In genomic region chr2:10449481-10449831, GRCh38 we compare ENCODE assay signal across 8 cellular contexts. TPM values are rescaled to one million over a fixed set of nuclear protein-coding genes. Genes with fewer than 3 reads are reported as not detected.
A peak's percentile ranks its signal among the peaks of the same experiment; 100 is the strongest.
DNase-seq lines count a peak whose midpoint lies in the region; ATAC-seq and TF ChIP-seq lines count a peak whose summit lies in the region.

No MANE protein-coding gene starts in this region.

- H3K27me3 ChIP-seq in SU-DHL-6 (ENCODE audit: low read length) (no peaks in the 10 kb centered on the region), skeletal muscle satellite cell (ENCODE audit: control insufficient read depth, insufficient read depth, low read length) (no peaks in the 10 kb centered on the region)

- no peak overlapping the region for H2AFZ ChIP-seq in SU-DHL-6 (ENCODE audit: low read depth, low read length, severe bottlenecking)

- peaks cover 52% of the 10 kb centered on the region for H3K4me1 ChIP-seq in skeletal muscle satellite cell (ENCODE audit: control insufficient read depth, insufficient read depth, low read length)

- DNase-seq in GM12865 (ENCODE audit: low read depth) (no peak), fibroblast of pulmonary artery (ENCODE audit: low read depth) (no peak), NOMO-1 treated with dmso at 0.1 percent for 144 hours (lab: John Stamatoyannopoulos, UW; ENCODE audit: unreplicated experiment) (no peak), KG1 (lab: John Stamatoyannopoulos, UW) (no peak), DMS 273 treated with DMSO at 0.1 percent for 48 hours (lab: John Stamatoyannopoulos, UW) (no peak)

- peaks cover 17% of the 10 kb centered on the region for H4K20me1 ChIP-seq in SU-DHL-6 (ENCODE audit: low read depth, low read length)

- ATAC-seq in HG02970 (IDR thresholded peaks at IDR 0.05; ENCODE audit: low FRiP score, unreplicated experiment): no peak

- no peaks in the 10 kb centered on the region for H3K9me3 ChIP-seq in SU-DHL-6 (ENCODE audit: insufficient read depth, low read length)
- H3K9me3 ChIP-seq in skeletal muscle satellite cell (replicated peaks; ENCODE audit: low read length): no peaks in the 10 kb centered on the region

- H3K27ac ChIP-seq in SU-DHL-6 (ENCODE audit: low read depth, low read length): no peak overlapping the region

- no peaks in the 10 kb centered on the region for H3K9me2 ChIP-seq in SU-DHL-6 (replicated peaks; ENCODE audit: insufficient read depth, low read length)

- no peak for TF ChIP-seq CTCF in GM12865 (IDR thresholded peaks at IDR 0.05; ENCODE audit: insufficient read depth, low read depth, low read length, missing control alignments)
- TF ChIP-seq CTCF in SU-DHL-6 (IDR thresholded peaks at IDR 0.05; ENCODE audit: insufficient read depth, low read length, poor library complexity, severe bottlenecking): no peak
- no peak for TF ChIP-seq CTCF in fibroblast of pulmonary artery (IDR thresholded peaks at IDR 0.05; ENCODE audit: low read length, missing control alignments)

- H3K9ac ChIP-seq in SU-DHL-6 (ENCODE audit: low read length): peak overlapping the region; percentile 86
- peak overlapping the region; percentile 96 for H3K9ac ChIP-seq in skeletal muscle satellite cell (ENCODE audit: low read depth, low read length)

- peaks cover 23% of the 10 kb centered on the region; the same call in 1 of the 2 replicates for H3F3A ChIP-seq in SU-DHL-6 (ENCODE audit: insufficient read depth)

- H3K4me3 ChIP-seq in GM12865 (ENCODE audit: low read depth, low read length) (peak overlapping the region; percentile 62), SU-DHL-6 (ENCODE audit: insufficient read depth, low read length, poor library complexity, severe bottlenecking) (peak overlapping the region; percentile 60), fibroblast of pulmonary artery (replicated peaks; ENCODE audit: low read depth, low read length) (peak overlapping the region; percentile 65), skeletal muscle satellite cell (ENCODE audit: low read length) (peak overlapping the region; percentile 85)

- H3K79me2 ChIP-seq in SU-DHL-6 (ENCODE audit: insufficient read depth, low read length): peaks cover 33% of the 10 kb centered on the region

- H3K4me2 ChIP-seq in SU-DHL-6 (ENCODE audit: low read depth, low read length, poor library complexity, severe bottlenecking) (peak overlapping the region; percentile 93), skeletal muscle satellite cell (ENCODE audit: low read length) (peak overlapping the region; percentile 100)

- H3K36me3 ChIP-seq in SU-DHL-6 (ENCODE audit: low read length): peaks cover 13% of the 10 kb centered on the region
- peaks cover 4% of the 10 kb centered on the region for H3K36me3 ChIP-seq in skeletal muscle satellite cell (ENCODE audit: insufficient read depth, low read length)

RNA-seq across cellular contexts. Expression of gene ODC1, which starts 1.3 kb away (rescaled TPM):
- total RNA-seq in skeletal muscle satellite cell (2012; rRNA removed): 312 and 358 TPM in 2 replicates
